1 cellular context compared by ENCODE assay signal in the genomic region with DNA sequence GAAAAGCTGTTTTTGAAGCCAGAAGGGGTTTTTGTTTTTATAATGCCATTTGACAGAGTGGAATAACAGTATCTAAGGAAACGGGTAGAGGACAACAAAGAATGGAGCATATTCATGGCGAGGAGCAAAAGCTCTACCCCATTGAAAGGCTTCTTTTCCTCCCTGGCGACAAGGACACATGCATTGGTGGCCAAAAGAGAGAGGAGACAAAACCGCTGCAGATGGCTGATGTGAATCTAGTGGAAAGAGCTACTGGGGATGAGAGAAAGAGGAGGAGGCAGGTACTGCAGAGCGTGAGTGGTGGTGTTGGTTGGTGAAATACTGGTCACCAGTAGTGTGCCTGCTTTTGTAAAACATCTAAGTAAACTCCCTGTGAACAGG.
TF ChIP-seq lines count a peak whose summit lies in the region.

No MANE protein-coding gene starts in this region.

TF ChIP-seq in K562, 482 proteins besides CTCF, POLR2A, EP300 and RAD21 (continued from another document):
- TF ChIP-seq, protein P1, sequence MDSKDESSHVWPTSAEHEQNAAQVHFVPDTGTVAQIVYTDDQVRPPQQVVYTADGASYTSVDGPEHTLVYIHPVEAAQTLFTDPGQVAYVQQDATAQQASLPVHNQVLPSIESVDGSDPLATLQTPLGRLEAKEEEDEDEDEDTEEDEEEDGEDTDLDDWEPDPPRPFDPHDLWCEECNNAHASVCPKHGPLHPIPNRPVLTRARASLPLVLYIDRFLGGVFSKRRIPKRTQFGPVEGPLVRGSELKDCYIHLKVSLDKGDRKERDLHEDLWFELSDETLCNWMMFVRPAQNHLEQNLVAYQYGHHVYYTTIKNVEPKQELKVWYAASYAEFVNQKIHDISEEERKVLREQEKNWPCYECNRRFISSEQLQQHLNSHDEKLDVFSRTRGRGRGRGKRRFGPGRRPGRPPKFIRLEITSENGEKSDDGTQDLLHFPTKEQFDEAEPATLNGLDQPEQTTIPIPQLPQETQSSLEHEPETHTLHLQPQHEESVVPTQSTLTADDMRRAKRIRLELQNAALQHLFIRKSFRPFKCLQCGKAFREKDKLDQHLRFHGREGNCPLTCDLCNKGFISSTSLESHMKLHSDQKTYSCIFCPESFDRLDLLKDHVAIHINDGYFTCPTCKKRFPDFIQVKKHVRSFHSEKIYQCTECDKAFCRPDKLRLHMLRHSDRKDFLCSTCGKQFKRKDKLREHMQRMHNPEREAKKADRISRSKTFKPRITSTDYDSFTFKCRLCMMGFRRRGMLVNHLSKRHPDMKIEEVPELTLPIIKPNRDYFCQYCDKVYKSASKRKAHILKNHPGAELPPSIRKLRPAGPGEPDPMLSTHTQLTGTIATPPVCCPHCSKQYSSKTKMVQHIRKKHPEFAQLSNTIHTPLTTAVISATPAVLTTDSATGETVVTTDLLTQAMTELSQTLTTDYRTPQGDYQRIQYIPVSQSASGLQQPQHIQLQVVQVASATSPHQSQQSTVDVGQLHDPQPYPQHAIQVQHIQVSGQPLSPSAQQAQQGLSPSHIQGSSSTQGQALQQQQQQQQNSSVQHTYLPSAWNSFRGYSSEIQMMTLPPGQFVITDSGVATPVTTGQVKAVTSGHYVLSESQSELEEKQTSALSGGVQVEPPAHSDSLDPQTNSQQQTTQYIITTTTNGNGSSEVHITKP (IDR thresholded peaks at IDR 0.05; ENCODE audit: partially characterized antibody) = peak; percentile 50
- TF ChIP-seq HNRNPUL1 (IDR thresholded peaks at IDR 0.05; ENCODE audit: low read length) = 0 out of 2 replicates have a peak, but pooled peaks have one; percentile 42
- no peak for TF ChIP-seq BRD9 (IDR thresholded peaks at IDR 0.05; ENCODE audit: low read depth, partially characterized antibody)
- TF ChIP-seq ZKSCAN3 (CRISPR knock-in tag; IDR thresholded peaks at IDR 0.05) = no peak
- no peak for TF ChIP-seq MBD2 (IDR thresholded peaks at IDR 0.05; ENCODE audit: borderline replicate concordance, low read depth)
- TF ChIP-seq GATAD2A (IDR thresholded peaks at IDR 0.05) = peak; percentile 13; the same call in 1 of the 2 replicates
- no peak for TF ChIP-seq ADNP (tag; IDR thresholded peaks at IDR 0.05)
- TF ChIP-seq BMI1 (IDR thresholded peaks at IDR 0.05; ENCODE audit: low read length) = no peak
- TF ChIP-seq ZFP36 (IDR thresholded peaks at IDR 0.05; ENCODE audit: low read depth, low read length, partially characterized antibody) = peak; percentile 8
- no peak for TF ChIP-seq HNRNPL (IDR thresholded peaks at IDR 0.05; ENCODE audit: low read depth, low read length)
- 0 out of 2 replicates have a peak, but pooled peaks have one; percentile 10 for TF ChIP-seq LEF1 (IDR thresholded peaks at IDR 0.05)
- TF ChIP-seq, protein P2, sequence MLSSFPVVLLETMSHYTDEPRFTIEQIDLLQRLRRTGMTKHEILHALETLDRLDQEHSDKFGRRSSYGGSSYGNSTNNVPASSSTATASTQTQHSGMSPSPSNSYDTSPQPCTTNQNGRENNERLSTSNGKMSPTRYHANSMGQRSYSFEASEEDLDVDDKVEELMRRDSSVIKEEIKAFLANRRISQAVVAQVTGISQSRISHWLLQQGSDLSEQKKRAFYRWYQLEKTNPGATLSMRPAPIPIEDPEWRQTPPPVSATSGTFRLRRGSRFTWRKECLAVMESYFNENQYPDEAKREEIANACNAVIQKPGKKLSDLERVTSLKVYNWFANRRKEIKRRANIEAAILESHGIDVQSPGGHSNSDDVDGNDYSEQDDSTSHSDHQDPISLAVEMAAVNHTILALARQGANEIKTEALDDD (IDR thresholded peaks at IDR 0.05) = peak; percentile 48; the same call in 1 of the 2 replicates
- TF ChIP-seq, protein P3, sequence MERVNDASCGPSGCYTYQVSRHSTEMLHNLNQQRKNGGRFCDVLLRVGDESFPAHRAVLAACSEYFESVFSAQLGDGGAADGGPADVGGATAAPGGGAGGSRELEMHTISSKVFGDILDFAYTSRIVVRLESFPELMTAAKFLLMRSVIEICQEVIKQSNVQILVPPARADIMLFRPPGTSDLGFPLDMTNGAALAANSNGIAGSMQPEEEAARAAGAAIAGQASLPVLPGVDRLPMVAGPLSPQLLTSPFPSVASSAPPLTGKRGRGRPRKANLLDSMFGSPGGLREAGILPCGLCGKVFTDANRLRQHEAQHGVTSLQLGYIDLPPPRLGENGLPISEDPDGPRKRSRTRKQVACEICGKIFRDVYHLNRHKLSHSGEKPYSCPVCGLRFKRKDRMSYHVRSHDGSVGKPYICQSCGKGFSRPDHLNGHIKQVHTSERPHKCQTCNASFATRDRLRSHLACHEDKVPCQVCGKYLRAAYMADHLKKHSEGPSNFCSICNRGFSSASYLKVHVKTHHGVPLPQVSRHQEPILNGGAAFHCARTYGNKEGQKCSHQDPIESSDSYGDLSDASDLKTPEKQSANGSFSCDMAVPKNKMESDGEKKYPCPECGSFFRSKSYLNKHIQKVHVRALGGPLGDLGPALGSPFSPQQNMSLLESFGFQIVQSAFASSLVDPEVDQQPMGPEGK (CRISPR knock-in tag; IDR thresholded peaks at IDR 0.05; ENCODE audit: borderline replicate concordance) = no peak
- TF ChIP-seq KLF16 (IDR thresholded peaks at IDR 0.05) = no peak
- peak; percentile 52; the same call in 1 of the 2 replicates for TF ChIP-seq ETV5 (CRISPR knock-in tag; IDR thresholded peaks at IDR 0.05; ENCODE audit: low read depth)
- TF ChIP-seq DIDO1 (tag; IDR thresholded peaks at IDR 0.05; ENCODE audit: low read depth) = no peak
- no peak for TF ChIP-seq KDM5B (IDR thresholded peaks at IDR 0.05; ENCODE audit: insufficient replicate concordance, low read depth, low read length)
- TF ChIP-seq BRCA1 (IDR thresholded peaks at IDR 0.05) = no peak
- TF ChIP-seq BRCA1 (CRISPR knock-in tag; IDR thresholded peaks at IDR 0.05) = no peak
- TF ChIP-seq, protein P4, sequence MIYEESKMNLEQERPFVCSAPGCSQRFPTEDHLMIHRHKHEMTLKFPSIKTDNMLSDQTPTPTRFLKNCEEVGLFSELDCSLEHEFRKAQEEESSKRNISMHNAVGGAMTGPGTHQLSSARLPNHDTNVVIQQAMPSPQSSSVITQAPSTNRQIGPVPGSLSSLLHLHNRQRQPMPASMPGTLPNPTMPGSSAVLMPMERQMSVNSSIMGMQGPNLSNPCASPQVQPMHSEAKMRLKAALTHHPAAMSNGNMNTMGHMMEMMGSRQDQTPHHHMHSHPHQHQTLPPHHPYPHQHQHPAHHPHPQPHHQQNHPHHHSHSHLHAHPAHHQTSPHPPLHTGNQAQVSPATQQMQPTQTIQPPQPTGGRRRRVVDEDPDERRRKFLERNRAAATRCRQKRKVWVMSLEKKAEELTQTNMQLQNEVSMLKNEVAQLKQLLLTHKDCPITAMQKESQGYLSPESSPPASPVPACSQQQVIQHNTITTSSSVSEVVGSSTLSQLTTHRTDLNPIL (CRISPR knock-in tag; IDR thresholded peaks at IDR 0.05) = no peak
- TF ChIP-seq ZNF316 (IDR thresholded peaks at IDR 0.05) = no peak
- TF ChIP-seq, protein P5, sequence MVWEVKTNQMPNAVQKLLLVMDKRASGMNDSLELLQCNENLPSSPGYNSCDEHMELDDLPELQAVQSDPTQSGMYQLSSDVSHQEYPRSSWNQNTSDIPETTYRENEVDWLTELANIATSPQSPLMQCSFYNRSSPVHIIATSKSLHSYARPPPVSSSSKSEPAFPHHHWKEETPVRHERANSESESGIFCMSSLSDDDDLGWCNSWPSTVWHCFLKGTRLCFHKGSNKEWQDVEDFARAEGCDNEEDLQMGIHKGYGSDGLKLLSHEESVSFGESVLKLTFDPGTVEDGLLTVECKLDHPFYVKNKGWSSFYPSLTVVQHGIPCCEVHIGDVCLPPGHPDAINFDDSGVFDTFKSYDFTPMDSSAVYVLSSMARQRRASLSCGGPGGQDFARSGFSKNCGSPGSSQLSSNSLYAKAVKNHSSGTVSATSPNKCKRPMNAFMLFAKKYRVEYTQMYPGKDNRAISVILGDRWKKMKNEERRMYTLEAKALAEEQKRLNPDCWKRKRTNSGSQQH (CRISPR knock-in tag; IDR thresholded peaks at IDR 0.05) = peak; percentile 52; the same call in 1 of the 2 replicates
- TF ChIP-seq, protein P6, sequence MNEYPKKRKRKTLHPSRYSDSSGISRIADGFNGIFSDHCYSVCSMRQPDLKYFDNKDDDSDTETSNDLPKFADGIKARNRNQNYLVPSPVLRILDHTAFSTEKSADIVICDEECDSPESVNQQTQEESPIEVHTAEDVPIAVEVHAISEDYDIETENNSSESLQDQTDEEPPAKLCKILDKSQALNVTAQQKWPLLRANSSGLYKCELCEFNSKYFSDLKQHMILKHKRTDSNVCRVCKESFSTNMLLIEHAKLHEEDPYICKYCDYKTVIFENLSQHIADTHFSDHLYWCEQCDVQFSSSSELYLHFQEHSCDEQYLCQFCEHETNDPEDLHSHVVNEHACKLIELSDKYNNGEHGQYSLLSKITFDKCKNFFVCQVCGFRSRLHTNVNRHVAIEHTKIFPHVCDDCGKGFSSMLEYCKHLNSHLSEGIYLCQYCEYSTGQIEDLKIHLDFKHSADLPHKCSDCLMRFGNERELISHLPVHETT (CRISPR knock-in tag; conservative IDR thresholded peaks at IDR 0.05 in 1 of 2, IDR thresholded peaks at IDR 0.05 in 1 of 2) = no peak
- TF ChIP-seq, protein P7, sequence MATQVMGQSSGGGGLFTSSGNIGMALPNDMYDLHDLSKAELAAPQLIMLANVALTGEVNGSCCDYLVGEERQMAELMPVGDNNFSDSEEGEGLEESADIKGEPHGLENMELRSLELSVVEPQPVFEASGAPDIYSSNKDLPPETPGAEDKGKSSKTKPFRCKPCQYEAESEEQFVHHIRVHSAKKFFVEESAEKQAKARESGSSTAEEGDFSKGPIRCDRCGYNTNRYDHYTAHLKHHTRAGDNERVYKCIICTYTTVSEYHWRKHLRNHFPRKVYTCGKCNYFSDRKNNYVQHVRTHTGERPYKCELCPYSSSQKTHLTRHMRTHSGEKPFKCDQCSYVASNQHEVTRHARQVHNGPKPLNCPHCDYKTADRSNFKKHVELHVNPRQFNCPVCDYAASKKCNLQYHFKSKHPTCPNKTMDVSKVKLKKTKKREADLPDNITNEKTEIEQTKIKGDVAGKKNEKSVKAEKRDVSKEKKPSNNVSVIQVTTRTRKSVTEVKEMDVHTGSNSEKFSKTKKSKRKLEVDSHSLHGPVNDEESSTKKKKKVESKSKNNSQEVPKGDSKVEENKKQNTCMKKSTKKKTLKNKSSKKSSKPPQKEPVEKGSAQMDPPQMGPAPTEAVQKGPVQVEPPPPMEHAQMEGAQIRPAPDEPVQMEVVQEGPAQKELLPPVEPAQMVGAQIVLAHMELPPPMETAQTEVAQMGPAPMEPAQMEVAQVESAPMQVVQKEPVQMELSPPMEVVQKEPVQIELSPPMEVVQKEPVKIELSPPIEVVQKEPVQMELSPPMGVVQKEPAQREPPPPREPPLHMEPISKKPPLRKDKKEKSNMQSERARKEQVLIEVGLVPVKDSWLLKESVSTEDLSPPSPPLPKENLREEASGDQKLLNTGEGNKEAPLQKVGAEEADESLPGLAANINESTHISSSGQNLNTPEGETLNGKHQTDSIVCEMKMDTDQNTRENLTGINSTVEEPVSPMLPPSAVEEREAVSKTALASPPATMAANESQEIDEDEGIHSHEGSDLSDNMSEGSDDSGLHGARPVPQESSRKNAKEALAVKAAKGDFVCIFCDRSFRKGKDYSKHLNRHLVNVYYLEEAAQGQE (CRISPR knock-in tag; IDR thresholded peaks at IDR 0.05; ENCODE audit: low read depth) = no peak
- TF ChIP-seq, protein P8, sequence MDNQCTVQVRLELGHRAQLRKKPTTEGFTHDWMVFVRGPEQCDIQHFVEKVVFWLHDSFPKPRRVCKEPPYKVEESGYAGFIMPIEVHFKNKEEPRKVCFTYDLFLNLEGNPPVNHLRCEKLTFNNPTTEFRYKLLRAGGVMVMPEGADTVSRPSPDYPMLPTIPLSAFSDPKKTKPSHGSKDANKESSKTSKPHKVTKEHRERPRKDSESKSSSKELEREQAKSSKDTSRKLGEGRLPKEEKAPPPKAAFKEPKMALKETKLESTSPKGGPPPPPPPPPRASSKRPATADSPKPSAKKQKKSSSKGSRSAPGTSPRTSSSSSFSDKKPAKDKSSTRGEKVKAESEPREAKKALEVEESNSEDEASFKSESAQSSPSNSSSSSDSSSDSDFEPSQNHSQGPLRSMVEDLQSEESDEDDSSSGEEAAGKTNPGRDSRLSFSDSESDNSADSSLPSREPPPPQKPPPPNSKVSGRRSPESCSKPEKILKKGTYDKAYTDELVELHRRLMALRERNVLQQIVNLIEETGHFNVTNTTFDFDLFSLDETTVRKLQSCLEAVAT (IDR thresholded peaks at IDR 0.05) = peak in 1 of 2 experiments; percentile 34; a peak in 1 of 4 replicates
- TF ChIP-seq ZNF41 (CRISPR knock-in tag; conservative IDR thresholded peaks at IDR 0.05) = no peak
- TF ChIP-seq E2F3 (CRISPR knock-in tag; IDR thresholded peaks at IDR 0.05) = no peak
- TF ChIP-seq, protein P9, sequence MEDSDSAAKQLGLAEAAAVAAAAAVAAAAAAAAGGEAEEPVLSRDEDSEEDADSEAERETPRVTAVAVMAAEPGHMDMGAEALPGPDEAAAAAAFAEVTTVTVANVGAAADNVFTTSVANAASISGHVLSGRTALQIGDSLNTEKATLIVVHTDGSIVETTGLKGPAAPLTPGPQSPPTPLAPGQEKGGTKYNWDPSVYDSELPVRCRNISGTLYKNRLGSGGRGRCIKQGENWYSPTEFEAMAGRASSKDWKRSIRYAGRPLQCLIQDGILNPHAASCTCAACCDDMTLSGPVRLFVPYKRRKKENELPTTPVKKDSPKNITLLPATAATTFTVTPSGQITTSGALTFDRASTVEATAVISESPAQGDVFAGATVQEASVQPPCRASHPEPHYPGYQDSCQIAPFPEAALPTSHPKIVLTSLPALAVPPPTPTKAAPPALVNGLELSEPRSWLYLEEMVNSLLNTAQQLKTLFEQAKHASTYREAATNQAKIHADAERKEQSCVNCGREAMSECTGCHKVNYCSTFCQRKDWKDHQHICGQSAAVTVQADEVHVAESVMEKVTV (CRISPR knock-in tag; IDR thresholded peaks at IDR 0.05) = no peak
- peak; percentile 48; the same call in 1 of the 2 replicates for TF ChIP-seq GATA2 (CRISPR knock-in tag; IDR thresholded peaks at IDR 0.05)
- no peak for TF ChIP-seq TFAM (CRISPR knock-in tag; conservative IDR thresholded peaks at IDR 0.05)
- TF ChIP-seq IRF2 (CRISPR knock-in tag; IDR thresholded peaks at IDR 0.05) = no peak
- no peak for TF ChIP-seq ARID2 (IDR thresholded peaks at IDR 0.05)
- TF ChIP-seq, protein P10, sequence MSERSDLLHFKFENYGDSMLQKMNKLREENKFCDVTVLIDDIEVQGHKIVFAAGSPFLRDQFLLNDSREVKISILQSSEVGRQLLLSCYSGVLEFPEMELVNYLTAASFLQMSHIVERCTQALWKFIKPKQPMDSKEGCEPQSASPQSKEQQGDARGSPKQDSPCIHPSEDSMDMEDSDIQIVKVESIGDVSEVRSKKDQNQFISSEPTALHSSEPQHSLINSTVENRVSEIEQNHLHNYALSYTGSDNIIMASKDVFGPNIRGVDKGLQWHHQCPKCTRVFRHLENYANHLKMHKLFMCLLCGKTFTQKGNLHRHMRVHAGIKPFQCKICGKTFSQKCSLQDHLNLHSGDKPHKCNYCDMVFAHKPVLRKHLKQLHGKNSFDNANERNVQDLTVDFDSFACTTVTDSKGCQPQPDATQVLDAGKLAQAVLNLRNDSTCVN (CRISPR knock-in tag; IDR thresholded peaks at IDR 0.05) = no peak
